Comparison of ENCODE assay signal across 9 cellular contexts in genomic region chr11:102177974-102178631, GRCh38.
DNase-seq lines count a peak whose midpoint lies in the region; ATAC-seq and TF ChIP-seq lines count a peak whose summit lies in the region.
"Had no signal": no experiment of that assay in that cellular context is flagged by ENCODE, and none has a peak within 500 bp of the region (broad histone marks: within the 10 kb centered on the region; RNA-seq: fewer than 3 reads in every experiment).

No MANE protein-coding gene starts in this region.

- no peak for TF ChIP-seq CTCF in thyroid gland (IDR thresholded peaks at IDR 0.05)

- peaks cover under 1% of the 10 kb centered on the region for H3K27me3 Mint-ChIP-seq in activated T-helper 17 cell treated with anti-CD3 and anti-CD28 coated beads, Interleukin-2, amount 50 U/mL, for 72 hours

- no peaks in the 10 kb centered on the region for H3K36me3 Mint-ChIP-seq in activated T-helper 17 cell treated with anti-CD3 and anti-CD28 coated beads, Interleukin-2, amount 50 U/mL, for 72 hours (ENCODE audit: low read depth)

- H3K36me3 ChIP-seq in thyroid gland = no peaks in the 10 kb centered on the region
- no peaks in the 10 kb centered on the region for H3K36me3 ChIP-seq in effector memory CD4-positive, alpha-beta T cell (ENCODE audit: control insufficient read depth, insufficient read depth, low read length)

- no peaks in the 10 kb centered on the region for H3K9me3 Mint-ChIP-seq in activated T-helper 17 cell treated with anti-CD3 and anti-CD28 coated beads, Interleukin-2, amount 50 U/mL, for 72 hours

- H3K4me1 Mint-ChIP-seq in activated T-helper 17 cell treated with anti-CD3 and anti-CD28 coated beads, Interleukin-2, amount 50 U/mL, for 72 hours = no peaks in the 10 kb centered on the region

- H3K27ac Mint-ChIP-seq in activated T-helper 17 cell treated with anti-CD3 and anti-CD28 coated beads, Interleukin-2, amount 50 U/mL, for 72 hours = no peak overlapping the region

- H3K27ac ChIP-seq in thyroid gland = peak overlapping the region; percentile 22 to 73 (median 59)
- H3K27ac ChIP-seq in effector memory CD4-positive, alpha-beta T cell (ENCODE audit: insufficient read depth, low read length, poor library complexity, severe bottlenecking) = no peak overlapping the region

- peak; percentile 40 for ATAC-seq in activated T-helper 17 cell treated with anti-CD3 and anti-CD28 coated beads, Interleukin-2, amount 50 U/mL, for 72 hours (replicated peaks)
- ATAC-seq in GM18505 (IDR thresholded peaks at IDR 0.05; ENCODE audit: unreplicated experiment) = no peak
- ATAC-seq in HG03469 (IDR thresholded peaks at IDR 0.05; ENCODE audit: unreplicated experiment) = no peak

- TF ChIP-seq POLR2A in thyroid gland (IDR thresholded peaks at IDR 0.05) = no peak
- TF ChIP-seq POLR2A in GM18505 (IDR thresholded peaks at IDR 0.05; ENCODE audit: borderline replicate concordance, extremely low read depth, insufficient read depth, insufficient read length) = no peak

- H3K4me1 ChIP-seq in thyroid gland = peaks cover 9 to 17% of the 10 kb centered on the region in 2 donors
- H3K4me1 ChIP-seq in effector memory CD4-positive, alpha-beta T cell (ENCODE audit: control insufficient read depth, insufficient read depth, low read length, poor library complexity, severe bottlenecking) = no peaks in the 10 kb centered on the region

- H3K27me3 ChIP-seq in thyroid gland = no peaks in the 10 kb centered on the region
- H3K27me3 ChIP-seq in effector memory CD4-positive, alpha-beta T cell (replicated peaks; ENCODE audit: control insufficient read depth, insufficient read depth, low read length, poor library complexity, severe bottlenecking) = peaks cover 4% of the 10 kb centered on the region

- no peak overlapping the region for H3K4me3 ChIP-seq in thyroid gland (replicated peaks in 1 of 3)
- no peak overlapping the region for H3K4me3 ChIP-seq in effector memory CD4-positive, alpha-beta T cell (ENCODE audit: insufficient read depth, low read depth, low read length, poor library complexity, severe bottlenecking)

- H3K4me3 Mint-ChIP-seq in activated T-helper 17 cell treated with anti-CD3 and anti-CD28 coated beads, Interleukin-2, amount 50 U/mL, for 72 hours = no peak overlapping the region

- 53 to 70% methylated on average over 4 of the region's 4 CpGs for WGBS in thyroid gland, 2 donors

- intact Hi-C loops in thyroid gland (cut with DNase I) = no loop called here

- H3K9me3 ChIP-seq in thyroid gland = no peaks in the 10 kb centered on the region
- H3K9me3 ChIP-seq in effector memory CD4-positive, alpha-beta T cell (ENCODE audit: control insufficient read depth, low read length) = no peaks in the 10 kb centered on the region

- DNase-seq in HT-29 (ENCODE audit: low spot score) (peak; percentile 93), iPS-NIHi7 (ENCODE audit: extremely low spot score) (peak; percentile 32), thyroid gland (peak in 1 of 2 donors; percentile 6), NCI-H1436 treated with DMSO at 0.1 percent for 48 hours (lab: John Stamatoyannopoulos, UW) (no peak)
- DNase-seq in effector memory CD4-positive, alpha-beta T cell = no peak
- DNase-seq: H7 had no signal

Comparison
In these comparisons a context has a peak if more than half of its experiments do, and no peak if none do; other contexts are left out.
1. DNase-seq: peak in HT-29 (single experiment) and iPS-NIHi7 (single experiment); none in effector memory CD4-positive, alpha-beta T cell (0 of 3) and NCI-H1436 treated with DMSO at 0.1 percent for 48 hours (single experiment).